27 cellular contexts compared by ENCODE assay signal in the genomic region with DNA sequence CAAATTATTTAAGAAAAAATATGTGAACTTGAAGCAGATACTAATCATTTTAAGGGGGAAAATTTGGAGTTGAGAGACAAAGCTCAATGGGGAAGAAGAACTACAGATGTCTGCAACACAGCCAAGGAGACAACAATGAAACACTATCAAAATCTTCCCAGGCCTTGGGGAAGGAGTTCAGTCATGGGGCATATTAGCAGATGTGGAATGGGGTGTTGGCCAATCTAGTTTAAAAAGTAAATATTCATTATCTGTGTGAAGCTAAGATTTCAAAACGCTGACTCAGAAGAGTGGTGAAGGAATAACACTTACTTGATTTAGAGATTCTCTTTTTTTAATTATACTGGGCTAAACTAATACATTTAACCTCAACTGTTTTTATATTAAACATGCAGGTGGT.
DNase-seq lines count a peak whose midpoint lies in the region; FAIRE-seq and TF ChIP-seq lines count a peak whose summit lies in the region.
"Had no signal": no experiment of that assay in that cellular context is flagged by ENCODE, and none has a peak within 500 bp of the region (broad histone marks: within the 10 kb centered on the region; RNA-seq: fewer than 3 reads in every experiment).

No MANE protein-coding gene starts in this region.

- no peak overlapping the region for H3K9ac ChIP-seq in adipocyte (ENCODE audit: low read length)

- no peaks in the 10 kb centered on the region for H3K9me3 ChIP-seq in adipocyte (ENCODE audit: control insufficient read depth, low read length)
- H3K9me3 ChIP-seq: ascending aorta, Peyer's patch, SJCRH30, suprapubic skin, uterus had no signal

- no peak for TF ChIP-seq CTCF in D721Med (IDR thresholded peaks at IDR 0.05; ENCODE audit: insufficient read depth, missing control alignments)
- no peak for TF ChIP-seq CTCF in epithelial cell of esophagus (IDR thresholded peaks at IDR 0.05; ENCODE audit: insufficient read depth, low read depth, low read length, missing control alignments)

- DNase-seq in D721Med (ENCODE audit: insufficient read length, low spot score) = no peak
- DNase-seq in adipocyte (ENCODE audit: low read depth) = peak; percentile 41
- peak; percentile 64 for DNase-seq in epithelial cell of esophagus (ENCODE audit: low read depth)
- peak; percentile 41 for DNase-seq in non-pigmented ciliary epithelial cell (ENCODE audit: low read depth)
- DNase-seq in Ammon's horn (ENCODE audit: low spot score) = no peak
- no peak for DNase-seq in UCSD-AML1 (lab: John Stamatoyannopoulos, UW; ENCODE audit: unreplicated experiment)
- DNase-seq in T-helper 9 cell = no peak
- no peak for DNase-seq in inferior parietal cortex (ENCODE audit: extremely low spot score)
- DNase-seq: activated CD4-positive, alpha-beta memory T cell treated with anti-CD3 and anti-CD28 coated beads, Interleukin-2, amount 10 ng/mL, durations not matched to agents 7 days and 5 days; CD4-positive, CD25-positive, alpha-beta regulatory T cell; GF-D8; head of caudate nucleus; KG1; left colon; mesendoderm; naive B cell; NCI-H2171 treated with DMSO at 0.1 percent for 48 hours; NCI-H526; occipital lobe; Peyer's patch; SJCRH30; uterus had no signal

- H3K36me3 ChIP-seq in adipocyte (ENCODE audit: control insufficient read depth, insufficient read depth, low read length, severe bottlenecking) = no peaks in the 10 kb centered on the region
- H3K36me3 ChIP-seq: ascending aorta, Peyer's patch, SJCRH30, suprapubic skin, uterus had no signal

- no peaks in the 10 kb centered on the region for H3K4me1 ChIP-seq in adipocyte (ENCODE audit: control insufficient read depth, insufficient read depth, low read length)
- H3K4me1 ChIP-seq: ascending aorta, Peyer's patch, SJCRH30, suprapubic skin, uterus had no signal

- peak; percentile 6 for FAIRE-seq in D721Med (lab: Jason Lieb, UNC)
- FAIRE-seq: H1, HTR-8/SVneo had no signal

- H3K4me3 ChIP-seq in adipocyte (ENCODE audit: low read length) (no peak overlapping the region), epithelial cell of esophagus (ENCODE audit: low read length) (no peak overlapping the region)
- H3K4me3 ChIP-seq: ascending aorta, coronary artery, Peyer's patch, SJCRH30, suprapubic skin, uterus had no signal

- no peaks in the 10 kb centered on the region for H3K27me3 ChIP-seq in adipocyte (replicated peaks; ENCODE audit: control insufficient read depth, insufficient read depth, low read length)
- H3K27me3 ChIP-seq: ascending aorta, Peyer's patch, SJCRH30, suprapubic skin, uterus had no signal

Comparison
In these comparisons a context has a peak if more than half of its experiments do, and no peak if none do; other contexts are left out.
1. DNase-seq: peak in adipocyte (single experiment), epithelial cell of esophagus (single experiment) and non-pigmented ciliary epithelial cell (single experiment); none in D721Med (single experiment), Ammon's horn (single experiment), UCSD-AML1 (single experiment), T-helper 9 cell (single experiment) and inferior parietal cortex (single experiment).